ENCODE assay signal across 17 cellular contexts in the genomic region with DNA sequence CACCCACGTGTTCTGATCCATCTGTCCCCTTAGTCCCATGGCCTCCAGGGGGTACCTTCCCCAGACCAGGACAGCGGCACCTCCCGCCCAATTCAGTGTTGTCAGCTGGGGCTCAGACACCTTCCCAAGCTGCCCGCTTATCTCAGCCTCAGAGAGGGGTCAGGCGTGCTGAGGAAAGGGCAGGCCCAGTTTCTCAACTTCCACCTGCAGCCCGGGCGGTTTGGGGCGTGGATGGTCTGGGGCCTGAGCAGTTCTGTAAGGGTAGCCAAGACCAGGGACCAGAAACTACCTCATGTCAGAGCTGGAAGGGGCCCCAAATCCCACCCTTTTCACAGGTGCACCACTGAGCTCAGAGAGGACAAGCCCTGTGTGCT. TPM values are rescaled to one million over a fixed set of nuclear protein-coding genes. Genes with fewer than 3 reads are reported as not detected.
DNase-seq lines count a peak whose midpoint lies in the region; ATAC-seq and TF ChIP-seq lines count a peak whose summit lies in the region.
"Had no signal": no experiment of that assay in that cellular context is flagged by ENCODE, and none has a peak within 500 bp of the region (broad histone marks: within the 10 kb centered on the region; RNA-seq: fewer than 3 reads in every experiment).

No MANE protein-coding gene starts in this region.

- CTCF ChIA-PET in Panc1 (lab: Charles Lee), result no interaction called here

- TF ChIP-seq CTCF in Panc1 (IDR thresholded peaks at IDR 0.05) (no peak), mucosa of descending colon (IDR thresholded peaks at IDR 0.05) (no peak), tibial artery (IDR thresholded peaks at IDR 0.05) (no peak)

- H3K9me3 ChIP-seq in Panc1 (ENCODE audit: control insufficient read depth, insufficient read depth, low read depth, low read length) (no peaks in the 10 kb centered on the region), mucosa of descending colon (no peaks in the 10 kb centered on the region), tibial artery (no peaks in the 10 kb centered on the region)

- no TSS peak for BruUV-seq in Panc1 (replicated peaks; lab: Mats Ljungman, UMichigan)

- H3K27me3 ChIP-seq in Panc1 (ENCODE audit: control insufficient read depth, insufficient read depth, low read length) (no peaks in the 10 kb centered on the region), tibial artery (no peaks in the 10 kb centered on the region)
- H3K27me3 ChIP-seq: brain microvascular endothelial cell had no signal

- H3K36me3 ChIP-seq in Panc1 (ENCODE audit: control insufficient read depth, insufficient read depth, low read length), result no peaks in the 10 kb centered on the region; the same call in 1 of the 2 replicates
- H3K36me3 ChIP-seq in mucosa of descending colon (ENCODE audit: low read depth), result no peaks in the 10 kb centered on the region
- no peaks in the 10 kb centered on the region for H3K36me3 ChIP-seq in tibial artery
- H3K36me3 ChIP-seq: brain microvascular endothelial cell had no signal

- H3K27ac ChIP-seq in Panc1 (ENCODE audit: low read length) (peak overlapping the region; percentile 83), epithelial cell of prostate (peak overlapping the region; percentile 94), tibial artery (peak overlapping the region; percentile 98 to 99)
- H3K27ac ChIP-seq: brain microvascular endothelial cell, SK-N-MC had no signal

- POLR2A ChIA-PET in Panc1 (lab: Charles Lee), result interaction anchor here (0.5 kb wide), 1 partner anchor 936 kb away, joined by 8 read pairs; no protein-coding TSS in a partner anchor

- no peak for DNase-seq in Panc1 (ENCODE audit: low read depth, low spot score)
- no peak for DNase-seq in epithelial cell of prostate (ENCODE audit: low read depth, low spot score)
- DNase-seq in mucosa of descending colon, result peak in 2 of 3 donors; percentile 62 to 70
- no peak for DNase-seq in tibial artery
- no peak for DNase-seq in COLO668 (lab: John Stamatoyannopoulos, UW; ENCODE audit: unreplicated experiment)
- DNase-seq in inferior parietal cortex (ENCODE audit: extremely low spot score), result no peak
- no peak for DNase-seq in DMS79 treated with DMSO at 0.1 percent for 48 hours (lab: John Stamatoyannopoulos, UW)
- DNase-seq in CD1c-positive myeloid dendritic cell (ENCODE audit: extremely low spot score), result no peak
- DNase-seq: activated CD4-positive, alpha-beta T cell treated with anti-CD3 and anti-CD28 coated beads for 4 hours; activated T-cell treated with anti-CD3 and anti-CD28 coated beads, Interleukin-2, amount 50 U/mL, for 72 hours; brain microvascular endothelial cell; hippocampal formation; NCI-H187 treated with DMSO at 0.1 percent for 48 hours; NK-92 treated with Interleukin-12 subunit alpha and Interleukin-12 subunit beta, amount 100 ng/mL, for 24 hours; stimulated activated CD4-positive, alpha-beta T cell treated with anti-CD3 and anti-CD28 coated beads, Interleukin-4, amount 100 ng/mL, for 24 hours; stimulated activated naive B cell treated with anti-CD40 and anti-IgM and Interleukin-4, amounts not matched to agents 10 μg/mL and 1 μg/mL and 100 μg/mL, for 72 hours had no signal

- H3K4me3 ChIP-seq in Panc1 (ENCODE audit: low read depth in 2 of 2, low read length in 2 of 2) (no peak overlapping the region), mucosa of descending colon (no peak overlapping the region), tibial artery (peak overlapping the region in 1 of 2 donors; percentile 21)
- H3K4me3 ChIP-seq: SK-N-MC had no signal

- intact Hi-C loops in Panc1 (cut with micrococcal nuclease; ENCODE audit: unreplicated experiment) (no loop called here), mucosa of descending colon (cut with DNase I, micrococcal nuclease) (no loop called here), tibial artery (cut with DNase I; ENCODE audit: low total_unique reads) (no loop called here)

- ATAC-seq in Panc1 (no peak), mucosa of descending colon (peak; percentile 0)
- ATAC-seq: activated T-cell treated with anti-CD3 and anti-CD28 coated beads, Interleukin-2, amount 50 U/mL, for 72 hours; stimulated activated naive B cell treated with anti-CD40 and anti-IgM and Interleukin-4, amounts not matched to agents 10 μg/mL and 1 μg/mL and 100 μg/mL, for 72 hours had no signal

- peaks cover 70% of the 10 kb centered on the region for H3K4me1 ChIP-seq in Panc1 (ENCODE audit: control insufficient read depth, insufficient read depth, low read length)
- peaks cover 66% of the 10 kb centered on the region for H3K4me1 ChIP-seq in mucosa of descending colon (ENCODE audit: low read depth)
- peaks cover 0 to 86% (median 74%) of the 10 kb centered on the region in 4 donors for H3K4me1 ChIP-seq in tibial artery

- in situ Hi-C loops in Panc1 (cut with HindIII; ENCODE audit: low pct_unique_long_range_greater_than_20kb, low sequenced_read_pairs), result no loop called here

RNA-seq across cellular contexts. Expression of a gene that starts 5.1 kb away (rescaled TPM):
- total RNA-seq in Panc1 (2021; ENCODE audit: unreplicated experiment), result 125 TPM
- 158 TPM for polyA plus RNA-seq in Panc1 (2012; ENCODE audit: insufficient read length)
- total RNA-seq in mucosa of descending colon, result 100 to 1,000 TPM; 205 to 562 (median 232) TPM

RNA-seq across cellular contexts. Expression of a gene that starts 8.3 kb away (rescaled TPM):
- total RNA-seq in Panc1 (2021; ENCODE audit: unreplicated experiment) (7.7 TPM), mucosa of descending colon (10 to 100 TPM; 18.1 to 28.7 (median 26.3) TPM)
- polyA plus RNA-seq in Panc1 (2012; ENCODE audit: insufficient read length), result 10.3 TPM

RNA-seq across cellular contexts. Expression of a gene that starts 21.1 kb away (rescaled TPM):
- 59.1 TPM for total RNA-seq in Panc1 (2021; ENCODE audit: unreplicated experiment)
- polyA plus RNA-seq in Panc1 (2012; ENCODE audit: insufficient read length), result 80.0 TPM
- total RNA-seq in mucosa of descending colon, result 10 to 100 TPM; 36.7 to 98.2 (median 37.0) TPM

RNA-seq across cellular contexts. Expression of a gene that starts 34.5 kb away (rescaled TPM):
- total RNA-seq in Panc1 (2021; ENCODE audit: unreplicated experiment) (4.5 TPM), mucosa of descending colon (1 to 10 TPM; 3.9 to 9.6 (median 4.5) TPM)
- 10.5 TPM for polyA plus RNA-seq in Panc1 (2012; ENCODE audit: insufficient read length)

Comparison
In these comparisons a context has a peak if more than half of its experiments do, and no peak if none do; other contexts are left out.
1. DNase-seq: peak in mucosa of descending colon (2 of 3); none in Panc1 (single experiment), epithelial cell of prostate (single experiment), tibial artery (0 of 2), COLO668 (single experiment), inferior parietal cortex (single experiment), DMS79 treated with DMSO at 0.1 percent for 48 hours (single experiment) and CD1c-positive myeloid dendritic cell (single experiment).
2. Peak in every context shown above with its lines, with median percentiles within 50 percentile points of each other: H3K27ac ChIP-seq.